25 cellular contexts compared by ENCODE assay signal in the genomic region with DNA sequence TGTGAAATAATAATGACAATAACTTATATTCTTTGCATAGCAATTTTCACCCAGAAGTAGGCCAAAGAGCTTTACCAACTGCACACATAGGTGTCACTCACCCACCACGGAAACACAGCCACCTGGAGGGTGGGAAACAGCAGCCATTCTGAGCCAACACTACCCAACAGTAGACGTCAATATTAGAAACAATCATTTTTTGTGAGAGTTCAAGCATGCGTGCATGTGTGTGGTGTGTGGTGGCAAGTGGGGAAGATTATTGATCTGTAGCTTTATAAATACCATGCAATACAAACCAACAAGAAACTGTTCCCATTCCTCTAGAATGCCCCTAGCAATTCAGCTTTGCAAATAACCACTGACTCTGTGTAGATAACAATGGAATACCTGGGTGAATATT. TPM values are rescaled to one million over a fixed set of nuclear protein-coding genes. Genes with fewer than 3 reads are reported as not detected.
"Had no signal": no experiment of that assay in that cellular context is flagged by ENCODE, and none has a peak within 500 bp of the region (broad histone marks: within the 10 kb centered on the region; RNA-seq: fewer than 3 reads in every experiment).

No MANE protein-coding gene starts in this region.

- H3K4me3 ChIP-seq: ascending aorta, heart right ventricle, left lung, ovary, prostate gland, smooth muscle cell, stomach, testis, transverse colon had no signal

- H3K4me2 ChIP-seq: smooth muscle cell had no signal

- ATAC-seq: activated T-helper 17 cell treated with anti-CD3 and anti-CD28 coated beads, Interleukin-2, amount 50 U/mL, for 72 hours; esophagus mucosa; foreskin keratinocyte; left lung; stimulated activated naive B cell treated with anti-CD40 and anti-IgM and Interleukin-4, amounts not matched to agents 10 μg/mL and 1 μg/mL and 100 μg/mL, for 72 hours; T-helper 17 cell had no signal

- H3K27ac ChIP-seq: ascending aorta, foreskin keratinocyte, left lung, ovary, prostate gland, stomach, testis, transverse colon had no signal

- H3K36me3 ChIP-seq: ascending aorta, left lung, ovary, prostate gland, stomach, transverse colon had no signal

- H3K27me3 ChIP-seq: ascending aorta, foreskin keratinocyte, heart right ventricle, left lung, ovary, stomach, testis, transverse colon had no signal

- H3K4me1 ChIP-seq: ascending aorta, left lung, prostate gland had no signal

- H3K9me3 ChIP-seq: ascending aorta, heart right ventricle, left lung, ovary, prostate gland, stomach, testis, transverse colon had no signal

- DNase-seq: activated CD4-positive, alpha-beta memory T cell treated with anti-CD3 and anti-CD28 coated beads, Interleukin-2, amount 10 ng/mL, durations not matched to agents 7 days and 5 days; activated CD4-positive, alpha-beta T cell treated with anti-CD3 and anti-CD28 coated beads, Interleukin-2, amount 10 ng/mL, durations not matched to agents 7 days and 5 days; activated CD4-positive, CD25-positive, alpha-beta regulatory T cell treated with anti-CD3 and anti-CD28 coated beads, Interleukin-2, amount 50 U/mL, for 72 hours; activated CD8-positive, alpha-beta memory T cell treated with anti-CD3 and anti-CD28 coated beads, Interleukin-2, amount 50 U/mL, for 48 hours; activated T-cell treated with anti-CD3 and anti-CD28 coated beads, Interleukin-2, amount 50 U/mL, for 24 hours; endodermal cell; foreskin keratinocyte; heart right ventricle; kidney glomerular epithelial cell; left lung; naive B cell; ovary; stimulated activated CD4-positive, alpha-beta T cell treated with anti-CD3 and anti-CD28 coated beads, Interleukin-2, amount 100 ng/mL, for 24 hours; stimulated activated naive B cell treated with anti-CD40 and anti-IgM and Interleukin-4, amounts not matched to agents 10 μg/mL and 1 μg/mL and 100 μg/mL, for 72 hours; stomach; T-helper 17 cell; T1000; testis; transverse colon had no signal

- FAIRE-seq: urothelium cell line had no signal

RNA-seq across cellular contexts. Expression of a gene that starts 19.1 kb away (rescaled TPM):
- total RNA-seq: T-helper 17 cell had no signal
